Comparison of ENCODE assay signal across 8 cellular contexts in genomic region chr9:129496187-129497063, GRCh38.
DNase-seq lines count a peak whose midpoint lies in the region; ATAC-seq and TF ChIP-seq lines count a peak whose summit lies in the region.

No MANE protein-coding gene starts in this region.

- peak overlapping the region; percentile 78 to 96 (median 86) for H3K27ac Mint-ChIP-seq in CD4-positive, CD25-positive, alpha-beta regulatory T cell
- H3K27ac Mint-ChIP-seq in natural killer cell treated with Interleukin-12 subunit alpha and Interleukin-12 subunit beta and Interleukin-15 and Interleukin-18, amount 100 ng/mL, for 72 hours, result peak overlapping the region; percentile 83 to 90
- peak overlapping the region; percentile 99 for H3K27ac Mint-ChIP-seq in stimulated activated effector memory CD8-positive, alpha-beta T cell treated with anti-CD3 and anti-CD28 coated beads, Interleukin-12 subunit alpha, Interleukin-12 subunit beta, amount 100 ng/mL, for 72 hours

- H3K27me3 Mint-ChIP-seq in CD4-positive, CD25-positive, alpha-beta regulatory T cell, result no peaks in the 10 kb centered on the region
- H3K27me3 Mint-ChIP-seq in natural killer cell treated with Interleukin-12 subunit alpha and Interleukin-12 subunit beta and Interleukin-15 and Interleukin-18, amount 100 ng/mL, for 72 hours, result no peaks in the 10 kb centered on the region

- TF ChIP-seq CTCF in RWPE1 (conservative IDR thresholded peaks at IDR 0.05; ENCODE audit: low read depth) (no peak), fibroblast of the aortic adventitia (IDR thresholded peaks at IDR 0.05; ENCODE audit: insufficient read depth, low read length) (no peak)

- peaks cover 0 to 37% (median 19%) of the 10 kb centered on the region in 4 donors for H3K4me1 Mint-ChIP-seq in CD4-positive, CD25-positive, alpha-beta regulatory T cell
- peaks cover 7 to 14% of the 10 kb centered on the region in 2 donors for H3K4me1 Mint-ChIP-seq in natural killer cell treated with Interleukin-12 subunit alpha and Interleukin-12 subunit beta and Interleukin-15 and Interleukin-18, amount 100 ng/mL, for 72 hours (ENCODE audit: low read depth in 2 of 2)
- peaks cover 60% of the 10 kb centered on the region for H3K4me1 Mint-ChIP-seq in stimulated activated effector memory CD8-positive, alpha-beta T cell treated with anti-CD3 and anti-CD28 coated beads, Interleukin-12 subunit alpha, Interleukin-12 subunit beta, amount 100 ng/mL, for 72 hours

- peak; percentile 56 to 74 (median 65) for DNase-seq in CD4-positive, CD25-positive, alpha-beta regulatory T cell
- peak; percentile 89 for DNase-seq in HuH-7 (ENCODE audit: low spot score)
- DNase-seq in RWPE1 (ENCODE audit: low spot score), result peak; percentile 94
- DNase-seq in activated gamma-delta T cell treated with Interleukin-2 at 50 U/mL for 16 hours, result peak; percentile 79
- peak; percentile 93 for DNase-seq in fibroblast of the aortic adventitia (ENCODE audit: low read depth)
- DNase-seq in natural killer cell treated with Interleukin-12 subunit alpha and Interleukin-12 subunit beta and Interleukin-15 and Interleukin-18, amount 100 ng/mL, for 72 hours (ENCODE audit: low spot score), result peak; percentile 90
- peak; percentile 74 to 90 for DNase-seq in stimulated activated effector memory CD8-positive, alpha-beta T cell treated with anti-CD3 and anti-CD28 coated beads, Interleukin-12 subunit alpha, Interleukin-12 subunit beta, amount 100 ng/mL, for 72 hours (ENCODE audit: low spot score in 2 of 2)

- H3K27ac ChIP-seq in CD4-positive, CD25-positive, alpha-beta regulatory T cell (ENCODE audit: insufficient read depth, low read length, poor library complexity, severe bottlenecking), result peak overlapping the region; percentile 47
- H3K27ac ChIP-seq in RWPE1, result peak overlapping the region; percentile 100

- H3K4me1 ChIP-seq in CD4-positive, CD25-positive, alpha-beta regulatory T cell (ENCODE audit: control insufficient read depth, insufficient read depth, low read length, poor library complexity, severe bottlenecking), result peaks cover 21% of the 10 kb centered on the region

- CTCF ChIA-PET in RWPE1 (lab: Yijun Ruan, JAX), result interaction anchor here (0.6 to 1.4 kb wide), 9 partner anchors 13 to 365 kb away, joined by 3 to 5 read pairs (median 4); no protein-coding TSS in a partner anchor

- H3K9me3 Mint-ChIP-seq in CD4-positive, CD25-positive, alpha-beta regulatory T cell, result peaks cover 0 to 1% (median 0%) of the 10 kb centered on the region in 7 donors
- H3K9me3 Mint-ChIP-seq in natural killer cell treated with Interleukin-12 subunit alpha and Interleukin-12 subunit beta and Interleukin-15 and Interleukin-18, amount 100 ng/mL, for 72 hours, result no peaks in the 10 kb centered on the region
- no peaks in the 10 kb centered on the region for H3K9me3 Mint-ChIP-seq in stimulated activated effector memory CD8-positive, alpha-beta T cell treated with anti-CD3 and anti-CD28 coated beads, Interleukin-12 subunit alpha, Interleukin-12 subunit beta, amount 100 ng/mL, for 72 hours

- peak overlapping the region; percentile 71 for H3K4me3 ChIP-seq in CD4-positive, CD25-positive, alpha-beta regulatory T cell (ENCODE audit: low read depth, low read length)
- H3K4me3 ChIP-seq in fibroblast of the aortic adventitia (ENCODE audit: low read depth, low read length), result peak overlapping the region; percentile 83

- H3K27me3 ChIP-seq in CD4-positive, CD25-positive, alpha-beta regulatory T cell (ENCODE audit: control insufficient read depth, insufficient read depth, low read length), result no peaks in the 10 kb centered on the region

- peak; percentile 69 to 73 for ATAC-seq in CD4-positive, CD25-positive, alpha-beta regulatory T cell (ENCODE audit: low read depth in 2 of 2)
- ATAC-seq in natural killer cell treated with Interleukin-12 subunit alpha and Interleukin-12 subunit beta and Interleukin-15 and Interleukin-18, amount 100 ng/mL, for 72 hours, result peak; percentile 82 to 86
- ATAC-seq in stimulated activated effector memory CD8-positive, alpha-beta T cell treated with anti-CD3 and anti-CD28 coated beads, Interleukin-12 subunit alpha, Interleukin-12 subunit beta, amount 100 ng/mL, for 72 hours, result peak; percentile 85
- ATAC-seq in HG03196 (IDR thresholded peaks at IDR 0.05; ENCODE audit: unreplicated experiment), result no peak

- no peaks in the 10 kb centered on the region for H3K9me3 ChIP-seq in CD4-positive, CD25-positive, alpha-beta regulatory T cell (ENCODE audit: control insufficient read depth in 2 of 2, low read length in 2 of 2)

- H3K36me3 Mint-ChIP-seq in CD4-positive, CD25-positive, alpha-beta regulatory T cell, result peaks cover 5% of the 10 kb centered on the region
- no peaks in the 10 kb centered on the region for H3K36me3 Mint-ChIP-seq in natural killer cell treated with Interleukin-12 subunit alpha and Interleukin-12 subunit beta and Interleukin-15 and Interleukin-18, amount 100 ng/mL, for 72 hours
- peaks cover 28% of the 10 kb centered on the region for H3K36me3 Mint-ChIP-seq in stimulated activated effector memory CD8-positive, alpha-beta T cell treated with anti-CD3 and anti-CD28 coated beads, Interleukin-12 subunit alpha, Interleukin-12 subunit beta, amount 100 ng/mL, for 72 hours

- no peaks in the 10 kb centered on the region for H3K36me3 ChIP-seq in CD4-positive, CD25-positive, alpha-beta regulatory T cell (ENCODE audit: control insufficient read depth, insufficient read depth, low read length)

- H3K4me3 Mint-ChIP-seq in CD4-positive, CD25-positive, alpha-beta regulatory T cell, result peak overlapping the region; percentile 80 to 92 (median 86)
- peak overlapping the region; percentile 91 for H3K4me3 Mint-ChIP-seq in natural killer cell treated with Interleukin-12 subunit alpha and Interleukin-12 subunit beta and Interleukin-15 and Interleukin-18, amount 100 ng/mL, for 72 hours
- H3K4me3 Mint-ChIP-seq in stimulated activated effector memory CD8-positive, alpha-beta T cell treated with anti-CD3 and anti-CD28 coated beads, Interleukin-12 subunit alpha, Interleukin-12 subunit beta, amount 100 ng/mL, for 72 hours, result peak overlapping the region; percentile 89

- POLR2A ChIA-PET in RWPE1 (lab: Yijun Ruan, JAX; ENCODE audit: low non-redundant PET), result interaction anchor here (0.5 to 2.9 kb wide), 6 partner anchors 10 to 332 kb away, joined by 3 to 16 read pairs (median 3); no protein-coding TSS in a partner anchor
